Comparison of ENCODE assay signal across 15 cellular contexts in the genomic region with DNA sequence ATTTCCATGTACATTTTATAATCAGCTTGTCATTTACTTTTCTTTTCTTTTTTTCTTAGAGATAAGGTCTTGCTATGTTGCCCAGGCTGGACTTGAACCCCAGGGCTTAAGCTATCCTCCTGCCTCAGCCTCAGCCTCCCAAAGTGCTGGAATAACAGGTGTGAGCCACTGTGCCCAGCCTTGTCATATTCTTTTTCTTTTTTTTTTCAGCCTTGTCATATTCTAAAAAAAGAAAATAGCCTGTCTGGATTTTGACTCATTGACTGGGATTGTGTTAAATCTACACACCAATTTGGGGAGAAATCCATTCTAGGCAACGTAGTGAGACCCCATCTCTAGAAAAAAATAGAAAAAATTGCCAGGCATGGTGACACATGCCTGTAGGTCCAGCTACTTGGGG. TPM values are rescaled to one million over a fixed set of nuclear protein-coding genes. Genes with fewer than 3 reads are reported as not detected.
DNase-seq lines count a peak whose midpoint lies in the region; ATAC-seq and TF ChIP-seq lines count a peak whose summit lies in the region.
"Had no signal": no experiment of that assay in that cellular context is flagged by ENCODE, and none has a peak within 500 bp of the region (broad histone marks: within the 10 kb centered on the region; RNA-seq: fewer than 3 reads in every experiment).

No MANE protein-coding gene starts in this region.

- H3K27me3 Mint-ChIP-seq in chondrocyte (ENCODE audit: low read depth): no peaks in the 10 kb centered on the region
- H3K27me3 Mint-ChIP-seq: B cell; CD4-positive, alpha-beta T cell had no signal

- H3K79me2 ChIP-seq in trophoblast cell (ENCODE audit: control insufficient read depth, insufficient read depth, low read length, poor library complexity): no peaks in the 10 kb centered on the region

- TF ChIP-seq POLR2A in testis (IDR thresholded peaks at IDR 0.05): no peak
- TF ChIP-seq POLR2A in GM18505 (IDR thresholded peaks at IDR 0.05; ENCODE audit: borderline replicate concordance, extremely low read depth, insufficient read depth, insufficient read length): no peak

- H3K4me3 Mint-ChIP-seq in chondrocyte (ENCODE audit: unreplicated experiment): no peak overlapping the region
- H3K4me3 Mint-ChIP-seq: B cell; CD4-positive, alpha-beta T cell had no signal

- H3K4me1 Mint-ChIP-seq in chondrocyte (ENCODE audit: low read depth): peaks cover 15% of the 10 kb centered on the region
- H3K4me1 Mint-ChIP-seq: B cell had no signal

- H3K27ac ChIP-seq in trophoblast cell (ENCODE audit: low read depth, low read length) (no peak overlapping the region), aorta (ENCODE audit: low read depth in 1 of 2, low read length in 2 of 2) (peak overlapping the region; percentile 56 to 61), testis (no peak overlapping the region)
- H3K27ac ChIP-seq: HL-60 had no signal

- H3K27ac Mint-ChIP-seq in chondrocyte (ENCODE audit: unreplicated experiment): peak overlapping the region; percentile 87
- H3K27ac Mint-ChIP-seq: B cell; CD4-positive, alpha-beta T cell had no signal

- H4K12ac ChIP-seq in trophoblast cell (ENCODE audit: low read depth, low read length): no peak overlapping the region

- H3K4me3 ChIP-seq in trophoblast cell (ENCODE audit: low read depth, low read length): no peak overlapping the region
- H3K4me3 ChIP-seq in aorta (ENCODE audit: low read length in 2 of 2): no peak overlapping the region
- H3K4me3 ChIP-seq in testis: no peak overlapping the region
- H3K4me3 ChIP-seq: GM12878 had no signal

- no peak overlapping the region for H2AK5ac ChIP-seq in trophoblast cell (ENCODE audit: low read length)

- H4K8ac ChIP-seq in trophoblast cell (ENCODE audit: low read depth, low read length): no peak overlapping the region

- no peak overlapping the region for H4K91ac ChIP-seq in trophoblast cell (ENCODE audit: low read depth, low read length)

- DNase-seq in LHCN-M2 (ENCODE audit: low read depth) (peak; percentile 28), chondrocyte (ENCODE audit: low spot score) (no peak), trophoblast cell (peak; percentile 4 to 47), aorta (no peak), NCI-H82 treated with DMSO at 0.1 percent for 48 hours (lab: John Stamatoyannopoulos, UW; ENCODE audit: unreplicated experiment) (no peak), testis (no peak)
- DNase-seq: C1 segment of cervical spinal cord; Calu3; CD4-positive, alpha-beta T cell; DMS 273 treated with DMSO at 0.1 percent for 48 hours had no signal

- H2BK5ac ChIP-seq in trophoblast cell (ENCODE audit: low read depth, low read length, poor library complexity): no peak overlapping the region

- no peaks in the 10 kb centered on the region for H3K9me3 ChIP-seq in trophoblast cell (ENCODE audit: insufficient read depth, low read depth, low read length)
- no peaks in the 10 kb centered on the region for H3K9me3 ChIP-seq in aorta (ENCODE audit: control insufficient read depth, low read length)
- no peaks in the 10 kb centered on the region for H3K9me3 ChIP-seq in testis

- WGBS in trophoblast cell (ENCODE audit: extremely low coverage, insufficient coverage, insufficient read length): no CpG with 5 or more reads among the region's 1 CpG
- 6 to 10% methylated on average over 1 of the region's 1 CpG for WGBS in aorta, 2 donors
- 84 to 86% methylated on average over 1 of the region's 1 CpG for WGBS in testis, 2 donors

- no peak overlapping the region for H3K4ac ChIP-seq in trophoblast cell (ENCODE audit: low read depth, low read length)

- H3K9me3 Mint-ChIP-seq in chondrocyte (ENCODE audit: low read depth): no peaks in the 10 kb centered on the region
- H3K9me3 Mint-ChIP-seq: CD4-positive, alpha-beta T cell had no signal

- no peak overlapping the region for H2AFZ ChIP-seq in trophoblast cell (ENCODE audit: insufficient read depth, low read length, poor library complexity)

- H3K36me3 ChIP-seq in trophoblast cell (ENCODE audit: control insufficient read depth in 1 of 2, insufficient read depth in 2 of 2, low read length in 2 of 2): no peaks in the 10 kb centered on the region
- no peaks in the 10 kb centered on the region for H3K36me3 ChIP-seq in aorta (ENCODE audit: control insufficient read depth in 1 of 2, insufficient read depth in 2 of 2, low read length in 1 of 2)
- H3K36me3 ChIP-seq in testis (ENCODE audit: low read depth, missing control alignments): no peaks in the 10 kb centered on the region

- intact Hi-C loops in aorta (cut with DNase I) (no loop called here), testis (cut with DNase I; ENCODE audit: low total_unique reads) (no loop called here)

- H2BK12ac ChIP-seq in trophoblast cell (ENCODE audit: low read length): no peak overlapping the region

- H3K4me1 ChIP-seq in trophoblast cell (ENCODE audit: control insufficient read depth in 1 of 2, insufficient read depth in 2 of 2, low read length in 2 of 2): no peaks in the 10 kb centered on the region
- no peaks in the 10 kb centered on the region for H3K4me1 ChIP-seq in aorta (ENCODE audit: control insufficient read depth in 1 of 2, insufficient read depth in 2 of 2, low read length in 2 of 2)
- H3K4me1 ChIP-seq in testis: no peaks in the 10 kb centered on the region

- no peak overlapping the region for H3K4me2 ChIP-seq in trophoblast cell (ENCODE audit: low read length)

- no peak overlapping the region for H3K18ac ChIP-seq in trophoblast cell (ENCODE audit: low read length)

- no peak overlapping the region for H3K14ac ChIP-seq in trophoblast cell (ENCODE audit: low read length)

- no peaks in the 10 kb centered on the region for H3K36me3 Mint-ChIP-seq in chondrocyte (ENCODE audit: low read depth)

- no peak overlapping the region for H2BK120ac ChIP-seq in trophoblast cell (ENCODE audit: insufficient read depth, low read length, poor library complexity)

- no peak overlapping the region for H3K9ac ChIP-seq in trophoblast cell (ENCODE audit: low read length)

- ATAC-seq in aorta (ENCODE audit: low FRiP score) (no peak), GM18505 (IDR thresholded peaks at IDR 0.05; ENCODE audit: unreplicated experiment) (no peak)
- ATAC-seq: GM12878, HCT116 had no signal

- no peak for TF ChIP-seq CTCF in chondrocyte (IDR thresholded peaks at IDR 0.05)
- TF ChIP-seq CTCF in testis (IDR thresholded peaks at IDR 0.05): no peak

- H3K23ac ChIP-seq in trophoblast cell (ENCODE audit: low read length): no peak overlapping the region

- H3K79me1 ChIP-seq in trophoblast cell (ENCODE audit: low read length): no peaks in the 10 kb centered on the region

- H3K27me3 ChIP-seq in trophoblast cell (ENCODE audit: insufficient read depth, low read length): no peaks in the 10 kb centered on the region
- no peaks in the 10 kb centered on the region for H3K27me3 ChIP-seq in aorta (ENCODE audit: control insufficient read depth in 1 of 2, insufficient read depth in 2 of 2, low read length in 1 of 2)
- no peaks in the 10 kb centered on the region for H3K27me3 ChIP-seq in testis

RNA-seq across cellular contexts. Expression of a gene that starts 24.2 kb away (rescaled TPM):
- total RNA-seq in LHCN-M2 (2014; rRNA removed) (412 and 417 TPM in 2 replicates), chondrocyte (201 to 204 TPM (median 203 TPM) in 3 replicates), aorta (100 to 1,000 TPM; 152 to 183 TPM), testis (100 to 1,000 TPM; 201 to 304 TPM)
- polyA plus RNA-seq in LHCN-M2 (2012): 531 TPM
- polyA plus RNA-seq in trophoblast cell (2013): 232 and 239 TPM in 2 replicates
- polyA plus RNA-seq in aorta (100 to 1,000 TPM; 389 to 390 TPM), testis (ENCODE audit: insufficient read depth, low read depth, low replicate concordance) (316 TPM)

RNA-seq across cellular contexts. Expression of a gene that starts 25.5 kb away (rescaled TPM):
- 13.0 and 14.2 TPM in 2 replicates for total RNA-seq in LHCN-M2 (2014; rRNA removed)
- 18.6 TPM for polyA plus RNA-seq in LHCN-M2 (2012)
- total RNA-seq in chondrocyte: 44.4 to 52.7 TPM (median 51.2 TPM) in 3 replicates
- 15.4 and 15.8 TPM in 2 replicates for polyA plus RNA-seq in trophoblast cell (2013)
- total RNA-seq in aorta: 10 to 100 TPM; 68.4 to 73.5 TPM
- polyA plus RNA-seq in aorta: 10 to 100 TPM; 25.7 to 29.5 TPM
- total RNA-seq in testis: 10 to 100 TPM; 55.1 to 59.8 TPM
- 31.6 TPM for polyA plus RNA-seq in testis (ENCODE audit: insufficient read depth, low read depth, low replicate concordance)

Comparison
In these comparisons a context has a peak if more than half of its experiments do, and no peak if none do; other contexts are left out.
1. DNase-seq: peak in LHCN-M2 (single experiment) and trophoblast cell (2 of 2); none in chondrocyte (single experiment), aorta (0 of 2), NCI-H82 treated with DMSO at 0.1 percent for 48 hours (single experiment) and testis (single experiment).
2. H3K27ac ChIP-seq: peak in aorta (2 of 2); none in trophoblast cell (single experiment) and testis (0 of 2).